1 cellular context compared by ENCODE assay signal in the genomic region with DNA sequence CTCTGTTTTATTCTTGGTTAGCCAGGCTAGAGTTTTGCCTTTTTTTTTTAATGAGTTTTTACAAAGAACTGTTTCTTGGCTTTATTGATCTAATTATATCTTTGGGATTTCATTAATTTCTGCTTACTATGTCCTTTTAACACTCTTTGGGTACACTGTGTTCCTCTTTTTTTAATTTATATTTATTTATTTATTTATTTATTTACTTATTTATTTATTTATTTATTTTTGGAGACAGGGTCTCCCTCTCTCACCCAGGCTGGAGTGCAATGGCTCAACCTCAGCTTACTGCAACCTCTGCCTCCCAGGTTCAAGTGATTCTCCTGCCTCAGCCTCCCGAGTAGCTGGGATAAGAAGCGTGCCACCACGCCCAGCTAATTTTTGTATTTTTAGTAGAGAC.
A peak's percentile ranks its signal among the peaks of the same experiment; 100 is the strongest.
TF ChIP-seq lines count a peak whose summit lies in the region.

No MANE protein-coding gene starts in this region.

TF ChIP-seq in HEK293, 187 proteins besides CTCF, POLR2A, EP300 and RAD21 (continued from another document and continues in another):
- TF ChIP-seq, protein P1, sequence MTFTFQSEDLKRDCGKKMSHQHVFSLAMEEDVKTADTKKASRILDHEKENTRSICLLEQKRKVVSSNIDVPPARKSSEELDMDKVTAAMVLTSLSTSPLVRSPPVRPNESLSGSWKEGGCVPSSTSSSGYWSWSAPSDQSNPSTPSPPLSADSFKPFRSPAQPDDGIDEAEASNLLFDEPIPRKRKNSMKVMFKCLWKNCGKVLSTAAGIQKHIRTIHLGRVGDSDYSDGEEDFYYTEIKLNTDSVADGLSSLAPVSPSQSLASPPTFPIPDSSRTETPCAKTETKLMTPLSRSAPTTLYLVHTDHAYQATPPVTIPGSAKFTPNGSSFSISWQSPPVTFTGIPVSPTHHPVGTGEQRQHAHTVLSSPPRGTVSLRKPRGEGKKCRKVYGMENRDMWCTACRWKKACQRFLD (tag by site-specific recombination; IDR thresholded peaks at IDR 0.05), result no peak
- no peak for TF ChIP-seq ZNF76 (tag by site-specific recombination; IDR thresholded peaks at IDR 0.05; ENCODE audit: borderline replicate concordance, low read depth)
- 0 out of 2 replicates have a peak, but pooled peaks have one; percentile 22 for TF ChIP-seq ZFP3 (tag by site-specific recombination; IDR thresholded peaks at IDR 0.05; ENCODE audit: low read depth)
- TF ChIP-seq ZNF707 (tag by site-specific recombination; IDR thresholded peaks at IDR 0.05), result no peak
- peak; percentile 75 for TF ChIP-seq ZXDB (tag by site-specific recombination; IDR thresholded peaks at IDR 0.05)
- TF ChIP-seq, protein P2, sequence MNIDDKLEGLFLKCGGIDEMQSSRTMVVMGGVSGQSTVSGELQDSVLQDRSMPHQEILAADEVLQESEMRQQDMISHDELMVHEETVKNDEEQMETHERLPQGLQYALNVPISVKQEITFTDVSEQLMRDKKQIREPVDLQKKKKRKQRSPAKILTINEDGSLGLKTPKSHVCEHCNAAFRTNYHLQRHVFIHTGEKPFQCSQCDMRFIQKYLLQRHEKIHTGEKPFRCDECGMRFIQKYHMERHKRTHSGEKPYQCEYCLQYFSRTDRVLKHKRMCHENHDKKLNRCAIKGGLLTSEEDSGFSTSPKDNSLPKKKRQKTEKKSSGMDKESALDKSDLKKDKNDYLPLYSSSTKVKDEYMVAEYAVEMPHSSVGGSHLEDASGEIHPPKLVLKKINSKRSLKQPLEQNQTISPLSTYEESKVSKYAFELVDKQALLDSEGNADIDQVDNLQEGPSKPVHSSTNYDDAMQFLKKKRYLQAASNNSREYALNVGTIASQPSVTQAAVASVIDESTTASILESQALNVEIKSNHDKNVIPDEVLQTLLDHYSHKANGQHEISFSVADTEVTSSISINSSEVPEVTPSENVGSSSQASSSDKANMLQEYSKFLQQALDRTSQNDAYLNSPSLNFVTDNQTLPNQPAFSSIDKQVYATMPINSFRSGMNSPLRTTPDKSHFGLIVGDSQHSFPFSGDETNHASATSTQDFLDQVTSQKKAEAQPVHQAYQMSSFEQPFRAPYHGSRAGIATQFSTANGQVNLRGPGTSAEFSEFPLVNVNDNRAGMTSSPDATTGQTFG (tag by site-specific recombination; IDR thresholded peaks at IDR 0.05; ENCODE audit: borderline replicate concordance), result no peak
- TF ChIP-seq ZEB2 (tag by site-specific recombination; IDR thresholded peaks at IDR 0.05), result no peak
- TF ChIP-seq, protein P3, sequence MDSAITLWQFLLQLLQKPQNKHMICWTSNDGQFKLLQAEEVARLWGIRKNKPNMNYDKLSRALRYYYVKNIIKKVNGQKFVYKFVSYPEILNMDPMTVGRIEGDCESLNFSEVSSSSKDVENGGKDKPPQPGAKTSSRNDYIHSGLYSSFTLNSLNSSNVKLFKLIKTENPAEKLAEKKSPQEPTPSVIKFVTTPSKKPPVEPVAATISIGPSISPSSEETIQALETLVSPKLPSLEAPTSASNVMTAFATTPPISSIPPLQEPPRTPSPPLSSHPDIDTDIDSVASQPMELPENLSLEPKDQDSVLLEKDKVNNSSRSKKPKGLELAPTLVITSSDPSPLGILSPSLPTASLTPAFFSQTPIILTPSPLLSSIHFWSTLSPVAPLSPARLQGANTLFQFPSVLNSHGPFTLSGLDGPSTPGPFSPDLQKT (IDR thresholded peaks at IDR 0.05; ENCODE audit: borderline replicate concordance, low read depth, low read length), result no peak
- 0 out of 2 replicates have a peak, but pooled peaks have one; percentile 25 for TF ChIP-seq ZNF366 (tag by site-specific recombination; conservative IDR thresholded peaks at IDR 0.05)
- no peak for TF ChIP-seq ZNF423 (tag by site-specific recombination; IDR thresholded peaks at IDR 0.05)
- peak; percentile 22; the same call in 1 of the 2 replicates for TF ChIP-seq ZNF610 (tag by site-specific recombination; IDR thresholded peaks at IDR 0.05; ENCODE audit: borderline replicate concordance)
- TF ChIP-seq ZNF560 (tag by site-specific recombination; IDR thresholded peaks at IDR 0.05; ENCODE audit: borderline replicate concordance), result peak; percentile 73; the same call in 1 of the 2 replicates
- TF ChIP-seq ZNF433 (tag by site-specific recombination; IDR thresholded peaks at IDR 0.05; ENCODE audit: low read depth), result peak; percentile 65
- TF ChIP-seq ZNF600 (tag by site-specific recombination; IDR thresholded peaks at IDR 0.05), result no peak
- TF ChIP-seq, protein P4, sequence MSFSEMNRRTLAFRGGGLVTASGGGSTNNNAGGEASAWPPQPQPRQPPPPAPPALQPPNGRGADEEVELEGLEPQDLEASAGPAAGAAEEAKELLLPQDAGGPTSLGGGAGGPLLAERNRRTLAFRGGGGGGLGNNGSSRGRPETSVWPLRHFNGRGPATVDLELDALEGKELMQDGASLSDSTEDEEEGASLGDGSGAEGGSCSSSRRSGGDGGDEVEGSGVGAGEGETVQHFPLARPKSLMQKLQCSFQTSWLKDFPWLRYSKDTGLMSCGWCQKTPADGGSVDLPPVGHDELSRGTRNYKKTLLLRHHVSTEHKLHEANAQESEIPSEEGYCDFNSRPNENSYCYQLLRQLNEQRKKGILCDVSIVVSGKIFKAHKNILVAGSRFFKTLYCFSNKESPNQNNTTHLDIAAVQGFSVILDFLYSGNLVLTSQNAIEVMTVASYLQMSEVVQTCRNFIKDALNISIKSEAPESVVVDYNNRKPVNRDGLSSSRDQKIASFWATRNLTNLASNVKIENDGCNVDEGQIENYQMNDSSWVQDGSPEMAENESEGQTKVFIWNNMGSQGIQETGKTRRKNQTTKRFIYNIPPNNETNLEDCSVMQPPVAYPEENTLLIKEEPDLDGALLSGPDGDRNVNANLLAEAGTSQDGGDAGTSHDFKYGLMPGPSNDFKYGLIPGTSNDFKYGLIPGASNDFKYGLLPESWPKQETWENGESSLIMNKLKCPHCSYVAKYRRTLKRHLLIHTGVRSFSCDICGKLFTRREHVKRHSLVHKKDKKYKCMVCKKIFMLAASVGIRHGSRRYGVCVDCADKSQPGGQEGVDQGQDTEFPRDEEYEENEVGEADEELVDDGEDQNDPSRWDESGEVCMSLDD (tag by site-specific recombination; IDR thresholded peaks at IDR 0.05), result no peak
- TF ChIP-seq ZNF114 (tag by site-specific recombination; IDR thresholded peaks at IDR 0.05), result no peak
- TF ChIP-seq ZNF146 (tag by site-specific recombination; IDR thresholded peaks at IDR 0.05), result no peak
- TF ChIP-seq PRDM1 (tag by site-specific recombination; IDR thresholded peaks at IDR 0.05), result no peak
- TF ChIP-seq ZNF677 (tag by site-specific recombination; IDR thresholded peaks at IDR 0.05), result no peak
- no peak for TF ChIP-seq SCRT1 (tag by site-specific recombination; IDR thresholded peaks at IDR 0.05; ENCODE audit: borderline replicate concordance)
- TF ChIP-seq, protein P5, sequence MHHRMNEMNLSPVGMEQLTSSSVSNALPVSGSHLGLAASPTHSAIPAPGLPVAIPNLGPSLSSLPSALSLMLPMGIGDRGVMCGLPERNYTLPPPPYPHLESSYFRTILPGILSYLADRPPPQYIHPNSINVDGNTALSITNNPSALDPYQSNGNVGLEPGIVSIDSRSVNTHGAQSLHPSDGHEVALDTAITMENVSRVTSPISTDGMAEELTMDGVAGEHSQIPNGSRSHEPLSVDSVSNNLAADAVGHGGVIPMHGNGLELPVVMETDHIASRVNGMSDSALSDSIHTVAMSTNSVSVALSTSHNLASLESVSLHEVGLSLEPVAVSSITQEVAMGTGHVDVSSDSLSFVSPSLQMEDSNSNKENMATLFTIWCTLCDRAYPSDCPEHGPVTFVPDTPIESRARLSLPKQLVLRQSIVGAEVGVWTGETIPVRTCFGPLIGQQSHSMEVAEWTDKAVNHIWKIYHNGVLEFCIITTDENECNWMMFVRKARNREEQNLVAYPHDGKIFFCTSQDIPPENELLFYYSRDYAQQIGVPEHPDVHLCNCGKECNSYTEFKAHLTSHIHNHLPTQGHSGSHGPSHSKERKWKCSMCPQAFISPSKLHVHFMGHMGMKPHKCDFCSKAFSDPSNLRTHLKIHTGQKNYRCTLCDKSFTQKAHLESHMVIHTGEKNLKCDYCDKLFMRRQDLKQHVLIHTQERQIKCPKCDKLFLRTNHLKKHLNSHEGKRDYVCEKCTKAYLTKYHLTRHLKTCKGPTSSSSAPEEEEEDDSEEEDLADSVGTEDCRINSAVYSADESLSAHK (tag by site-specific recombination; IDR thresholded peaks at IDR 0.05), result no peak
- TF ChIP-seq, protein P6, sequence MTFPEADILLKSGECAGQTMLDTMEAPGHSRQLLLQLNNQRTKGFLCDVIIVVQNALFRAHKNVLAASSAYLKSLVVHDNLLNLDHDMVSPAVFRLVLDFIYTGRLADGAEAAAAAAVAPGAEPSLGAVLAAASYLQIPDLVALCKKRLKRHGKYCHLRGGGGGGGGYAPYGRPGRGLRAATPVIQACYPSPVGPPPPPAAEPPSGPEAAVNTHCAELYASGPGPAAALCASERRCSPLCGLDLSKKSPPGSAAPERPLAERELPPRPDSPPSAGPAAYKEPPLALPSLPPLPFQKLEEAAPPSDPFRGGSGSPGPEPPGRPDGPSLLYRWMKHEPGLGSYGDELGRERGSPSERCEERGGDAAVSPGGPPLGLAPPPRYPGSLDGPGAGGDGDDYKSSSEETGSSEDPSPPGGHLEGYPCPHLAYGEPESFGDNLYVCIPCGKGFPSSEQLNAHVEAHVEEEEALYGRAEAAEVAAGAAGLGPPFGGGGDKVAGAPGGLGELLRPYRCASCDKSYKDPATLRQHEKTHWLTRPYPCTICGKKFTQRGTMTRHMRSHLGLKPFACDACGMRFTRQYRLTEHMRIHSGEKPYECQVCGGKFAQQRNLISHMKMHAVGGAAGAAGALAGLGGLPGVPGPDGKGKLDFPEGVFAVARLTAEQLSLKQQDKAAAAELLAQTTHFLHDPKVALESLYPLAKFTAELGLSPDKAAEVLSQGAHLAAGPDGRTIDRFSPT (tag by site-specific recombination; IDR thresholded peaks at IDR 0.05), result no peak
- TF ChIP-seq GLIS1 (tag by site-specific recombination; IDR thresholded peaks at IDR 0.05), result no peak
- no peak for TF ChIP-seq ZNF658 (tag by site-specific recombination; IDR thresholded peaks at IDR 0.05)
- TF ChIP-seq HOXA7 (CRISPR knock-in tag; IDR thresholded peaks at IDR 0.05; ENCODE audit: borderline replicate concordance), result no peak
- no peak for TF ChIP-seq YY2 (tag by site-specific recombination; IDR thresholded peaks at IDR 0.05)
- TF ChIP-seq, protein P7, sequence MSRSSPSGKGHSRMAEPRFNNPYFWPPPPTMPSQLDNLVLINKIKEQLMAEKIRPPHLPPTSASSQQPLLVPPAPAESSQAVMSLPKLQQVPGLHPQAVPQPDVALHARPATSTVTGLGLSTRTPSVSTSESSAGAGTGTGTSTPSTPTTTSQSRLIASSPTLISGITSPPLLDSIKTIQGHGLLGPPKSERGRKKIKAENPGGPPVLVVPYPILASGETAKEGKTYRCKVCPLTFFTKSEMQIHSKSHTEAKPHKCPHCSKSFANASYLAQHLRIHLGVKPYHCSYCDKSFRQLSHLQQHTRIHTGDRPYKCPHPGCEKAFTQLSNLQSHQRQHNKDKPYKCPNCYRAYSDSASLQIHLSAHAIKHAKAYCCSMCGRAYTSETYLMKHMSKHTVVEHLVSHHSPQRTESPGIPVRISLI (tag by site-specific recombination; IDR thresholded peaks at IDR 0.05), result no peak
- no peak for TF ChIP-seq ZNF248 (tag by site-specific recombination; IDR thresholded peaks at IDR 0.05)
- TF ChIP-seq GLIS2 (tag by site-specific recombination; IDR thresholded peaks at IDR 0.05), result no peak
- TF ChIP-seq GLI4 (tag by site-specific recombination; IDR thresholded peaks at IDR 0.05), result no peak
- no peak for TF ChIP-seq BCL11A (tag by site-specific recombination; IDR thresholded peaks at IDR 0.05; ENCODE audit: low read depth)
- TF ChIP-seq ZNF121 (tag by site-specific recombination; IDR thresholded peaks at IDR 0.05), result peak; percentile 53; the same call in 1 of the 2 replicates
- TF ChIP-seq ZBTB21 (tag by site-specific recombination; IDR thresholded peaks at IDR 0.05), result 0 out of 2 replicates have a peak, but pooled peaks have one; percentile 47
- peak; percentile 71; the same call in 1 of the 2 replicates for TF ChIP-seq ZNF404 (tag by site-specific recombination; IDR thresholded peaks at IDR 0.05)
- no peak for TF ChIP-seq ZBTB17 (tag by site-specific recombination; IDR thresholded peaks at IDR 0.05)
- TF ChIP-seq ZBTB7A (tag by site-specific recombination; IDR thresholded peaks at IDR 0.05; ENCODE audit: low read depth), result no peak
- TF ChIP-seq, protein P8, sequence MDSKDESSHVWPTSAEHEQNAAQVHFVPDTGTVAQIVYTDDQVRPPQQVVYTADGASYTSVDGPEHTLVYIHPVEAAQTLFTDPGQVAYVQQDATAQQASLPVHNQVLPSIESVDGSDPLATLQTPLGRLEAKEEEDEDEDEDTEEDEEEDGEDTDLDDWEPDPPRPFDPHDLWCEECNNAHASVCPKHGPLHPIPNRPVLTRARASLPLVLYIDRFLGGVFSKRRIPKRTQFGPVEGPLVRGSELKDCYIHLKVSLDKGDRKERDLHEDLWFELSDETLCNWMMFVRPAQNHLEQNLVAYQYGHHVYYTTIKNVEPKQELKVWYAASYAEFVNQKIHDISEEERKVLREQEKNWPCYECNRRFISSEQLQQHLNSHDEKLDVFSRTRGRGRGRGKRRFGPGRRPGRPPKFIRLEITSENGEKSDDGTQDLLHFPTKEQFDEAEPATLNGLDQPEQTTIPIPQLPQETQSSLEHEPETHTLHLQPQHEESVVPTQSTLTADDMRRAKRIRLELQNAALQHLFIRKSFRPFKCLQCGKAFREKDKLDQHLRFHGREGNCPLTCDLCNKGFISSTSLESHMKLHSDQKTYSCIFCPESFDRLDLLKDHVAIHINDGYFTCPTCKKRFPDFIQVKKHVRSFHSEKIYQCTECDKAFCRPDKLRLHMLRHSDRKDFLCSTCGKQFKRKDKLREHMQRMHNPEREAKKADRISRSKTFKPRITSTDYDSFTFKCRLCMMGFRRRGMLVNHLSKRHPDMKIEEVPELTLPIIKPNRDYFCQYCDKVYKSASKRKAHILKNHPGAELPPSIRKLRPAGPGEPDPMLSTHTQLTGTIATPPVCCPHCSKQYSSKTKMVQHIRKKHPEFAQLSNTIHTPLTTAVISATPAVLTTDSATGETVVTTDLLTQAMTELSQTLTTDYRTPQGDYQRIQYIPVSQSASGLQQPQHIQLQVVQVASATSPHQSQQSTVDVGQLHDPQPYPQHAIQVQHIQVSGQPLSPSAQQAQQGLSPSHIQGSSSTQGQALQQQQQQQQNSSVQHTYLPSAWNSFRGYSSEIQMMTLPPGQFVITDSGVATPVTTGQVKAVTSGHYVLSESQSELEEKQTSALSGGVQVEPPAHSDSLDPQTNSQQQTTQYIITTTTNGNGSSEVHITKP (tag by site-specific recombination; IDR thresholded peaks at IDR 0.05), result no peak
- no peak for TF ChIP-seq ZNF24 (tag by site-specific recombination; IDR thresholded peaks at IDR 0.05)
- TF ChIP-seq GFI1B (tag by site-specific recombination; IDR thresholded peaks at IDR 0.05), result no peak
- TF ChIP-seq ZNF701 (tag by site-specific recombination; IDR thresholded peaks at IDR 0.05), result no peak
- TF ChIP-seq, protein P9, sequence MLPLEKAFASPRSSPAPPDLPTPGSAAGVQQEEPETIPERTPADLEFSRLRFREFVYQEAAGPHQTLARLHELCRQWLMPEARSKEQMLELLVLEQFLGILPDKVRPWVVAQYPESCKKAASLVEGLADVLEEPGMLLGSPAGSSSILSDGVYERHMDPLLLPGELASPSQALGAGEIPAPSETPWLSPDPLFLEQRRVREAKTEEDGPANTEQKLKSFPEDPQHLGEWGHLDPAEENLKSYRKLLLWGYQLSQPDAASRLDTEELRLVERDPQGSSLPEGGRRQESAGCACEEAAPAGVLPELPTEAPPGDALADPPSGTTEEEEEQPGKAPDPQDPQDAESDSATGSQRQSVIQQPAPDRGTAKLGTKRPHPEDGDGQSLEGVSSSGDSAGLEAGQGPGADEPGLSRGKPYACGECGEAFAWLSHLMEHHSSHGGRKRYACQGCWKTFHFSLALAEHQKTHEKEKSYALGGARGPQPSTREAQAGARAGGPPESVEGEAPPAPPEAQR (tag by site-specific recombination; IDR thresholded peaks at IDR 0.05), result no peak
- TF ChIP-seq ZNF274 (IDR thresholded peaks at IDR 0.05; ENCODE audit: low read length), result no peak
- no peak for TF ChIP-seq ZNF274 (tag by site-specific recombination; IDR thresholded peaks at IDR 0.05; ENCODE audit: borderline replicate concordance)
- TF ChIP-seq SETDB1 (IDR thresholded peaks at IDR 0.05; ENCODE audit: insufficient read length, low read length), result no peak
